ENCODE assay signal across 8 cellular contexts in the genomic region with DNA sequence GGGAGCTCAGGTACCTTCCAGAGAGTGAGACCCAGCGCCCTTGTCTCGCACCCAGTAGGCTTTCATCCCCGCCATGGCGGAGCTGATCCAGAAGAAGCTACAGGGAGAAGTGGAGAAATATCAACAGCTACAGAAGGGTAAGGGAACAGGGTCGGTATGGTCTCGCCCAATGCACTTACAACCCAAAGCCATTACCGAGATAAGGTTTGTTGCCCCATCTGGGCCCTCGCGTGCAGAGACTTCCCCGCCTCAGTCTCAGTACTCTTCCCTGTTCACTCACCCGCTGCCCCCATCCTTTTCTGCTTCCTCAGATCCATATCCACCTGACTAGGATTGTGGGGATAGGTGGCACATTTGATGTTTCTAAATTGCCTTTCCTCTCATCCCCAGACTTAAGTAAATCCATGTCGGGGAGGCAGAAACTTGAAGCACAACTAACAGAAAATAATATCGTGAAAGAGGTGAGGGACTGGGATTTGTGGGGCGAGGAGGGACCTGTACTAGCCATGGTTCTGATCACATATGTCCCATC. TPM values are rescaled to one million over a fixed set of nuclear protein-coding genes. Genes with fewer than 3 reads are reported as not detected.
DNase-seq lines count a peak whose midpoint lies in the region; ATAC-seq and TF ChIP-seq lines count a peak whose summit lies in the region.

No MANE protein-coding gene starts in this region.

- no peaks in the 10 kb centered on the region for H3K9me3 Mint-ChIP-seq in activated naive CD4-positive, alpha-beta T cell treated with anti-CD3 and anti-CD28 coated beads for 36 hours

- in situ Hi-C loops in Panc1 (cut with HindIII; ENCODE audit: low pct_unique_long_range_greater_than_20kb, low sequenced_read_pairs) = no loop called here

- WGBS in esophagus muscularis mucosa = 5% methylated on average over 14 of the region's 14 CpGs
- WGBS in psoas muscle, 3 donors = 2 to 4% (median 2%) methylated on average over 11 to 14 of the region's 14 CpGs

- H3K27me3 Mint-ChIP-seq in activated naive CD4-positive, alpha-beta T cell treated with anti-CD3 and anti-CD28 coated beads for 36 hours (ENCODE audit: low read depth) = no peaks in the 10 kb centered on the region

- no peak for DNase-seq in activated naive CD4-positive, alpha-beta T cell treated with anti-CD3 and anti-CD28 coated beads for 36 hours
- no peak for DNase-seq in activated naive CD4-positive, alpha-beta T cell (lab: John Stamatoyannopoulos, UW)
- DNase-seq in Panc1 (ENCODE audit: low read depth, low spot score) (no peak), esophagus muscularis mucosa (ENCODE audit: extremely low spot score) (no peak), psoas muscle (no peak), amniotic stem cell (lab: John Stamatoyannopoulos, UW) (no peak), kidney tubule cell (ENCODE audit: low spot score) (no peak), HCEC 1CT (no peak)

- peaks cover 40% of the 10 kb centered on the region for H3K4me1 Mint-ChIP-seq in activated naive CD4-positive, alpha-beta T cell treated with anti-CD3 and anti-CD28 coated beads for 36 hours (ENCODE audit: low read depth)

- H3K27me3 ChIP-seq in Panc1 (ENCODE audit: control insufficient read depth, insufficient read depth, low read length) (no peaks in the 10 kb centered on the region), esophagus muscularis mucosa (no peaks in the 10 kb centered on the region), psoas muscle (ENCODE audit: insufficient read depth in 3 of 3, low read length in 2 of 3) (no peaks in the 10 kb centered on the region)

- intact Hi-C loops in activated naive CD4-positive, alpha-beta T cell treated with anti-CD3 and anti-CD28 coated beads for 36 hours (cut with micrococcal nuclease) = loop anchor here (1.0 to 2.0 kb wide), 5 partner anchors 8 to 499 kb away; partner anchors contain the start of genes LEMD2, RGL2 and VPS52
- intact Hi-C loops in Panc1 (cut with micrococcal nuclease; ENCODE audit: unreplicated experiment) = no loop called here
- intact Hi-C loops in esophagus muscularis mucosa (cut with DNase I) = no loop called here
- intact Hi-C loops in psoas muscle (cut with DNase I) = loop anchor here in 1 of 2 donors (1.0 to 5.0 kb wide), 3 partner anchors 10 to 1163 kb away; partner anchors contain the start of genes ATF6B and RPS18

- H3K36me3 ChIP-seq in Panc1 (ENCODE audit: control insufficient read depth, insufficient read depth, low read length) (peaks cover 11% of the 10 kb centered on the region), esophagus muscularis mucosa (peaks cover 32 to 74% (median 69%) of the 10 kb centered on the region in 4 donors), psoas muscle (ENCODE audit: insufficient read depth in 1 of 2, low read depth in 1 of 2) (peaks cover 3 to 78% of the 10 kb centered on the region in 2 donors)

- no peak for TF ChIP-seq POLR2A in esophagus muscularis mucosa (IDR thresholded peaks at IDR 0.05; ENCODE audit: low read depth)

- peak overlapping the region; percentile 99 for H3K4me3 Mint-ChIP-seq in activated naive CD4-positive, alpha-beta T cell treated with anti-CD3 and anti-CD28 coated beads for 36 hours

- ATAC-seq in Panc1 (peak; percentile 43), psoas muscle (peak in 2 of 4 donors; percentile 2 to 10)

- H3K4me1 ChIP-seq in Panc1 (ENCODE audit: control insufficient read depth, insufficient read depth, low read length) (peaks cover 19% of the 10 kb centered on the region), esophagus muscularis mucosa (peaks cover 20 to 39% (median 28%) of the 10 kb centered on the region in 4 donors), psoas muscle (peaks cover 18% of the 10 kb centered on the region)

- TSS peak; percentile 98 for BruUV-seq in Panc1 (replicated peaks; lab: Mats Ljungman, UMichigan)

- CTCF ChIA-PET in activated naive CD4-positive, alpha-beta T cell treated with anti-CD3 and anti-CD28 coated beads for 36 hours (lab: Charles Lee) = interaction anchor here (0.9 to 2.7 kb wide), 6 partner anchors 11 to 54 kb away, joined by 3 to 11 read pairs (median 3); partner anchors contain the start of gene B3GALT4
- CTCF ChIA-PET in Panc1 (lab: Charles Lee) = interaction anchor here (1.6 kb wide), 1 partner anchor 12 kb away, joined by 4 read pairs; the partner anchor contains the start of gene B3GALT4

- POLR2A ChIA-PET in Panc1 (lab: Charles Lee) = interaction anchor here (0.6 to 1.9 kb wide), 5 partner anchors 8 to 218 kb away, joined by 3 to 11 read pairs (median 3); partner anchors contain the start of gene B3GALT4

- peaks cover 16% of the 10 kb centered on the region for H3K36me3 Mint-ChIP-seq in activated naive CD4-positive, alpha-beta T cell treated with anti-CD3 and anti-CD28 coated beads for 36 hours (ENCODE audit: low read depth)

- TF ChIP-seq EP300 in esophagus muscularis mucosa (IDR thresholded peaks at IDR 0.05) = no peak

- no peak for TF ChIP-seq CTCF in Panc1 (IDR thresholded peaks at IDR 0.05)
- no peak for TF ChIP-seq CTCF in esophagus muscularis mucosa (IDR thresholded peaks at IDR 0.05)
- TF ChIP-seq CTCF in psoas muscle (IDR thresholded peaks at IDR 0.05) = no peak

- H3K4me3 ChIP-seq in Panc1 (ENCODE audit: low read depth in 2 of 2, low read length in 2 of 2) = peak overlapping the region; percentile 91 to 97
- peak overlapping the region; percentile 62 to 76 (median 75) for H3K4me3 ChIP-seq in esophagus muscularis mucosa
- peak overlapping the region; percentile 85 for H3K4me3 ChIP-seq in psoas muscle

- H3K27ac Mint-ChIP-seq in activated naive CD4-positive, alpha-beta T cell treated with anti-CD3 and anti-CD28 coated beads for 36 hours = peak overlapping the region; percentile 91

- no peaks in the 10 kb centered on the region for H3K9me3 ChIP-seq in Panc1 (ENCODE audit: control insufficient read depth, insufficient read depth, low read depth, low read length)
- no peaks in the 10 kb centered on the region for H3K9me3 ChIP-seq in esophagus muscularis mucosa
- H3K9me3 ChIP-seq in psoas muscle = no peaks in the 10 kb centered on the region

- H3K27ac ChIP-seq in Panc1 (ENCODE audit: low read length) (peak overlapping the region; percentile 95), esophagus muscularis mucosa (replicated peaks in 1 of 4) (peak overlapping the region; percentile 72 to 87 (median 81)), psoas muscle (peak overlapping the region; percentile 77)

RNA-seq across cellular contexts. Expression of gene PFDN6, which starts 0.4 kb away (rescaled TPM):
- 10 to 100 TPM; 67.9 to 81.3 TPM for total RNA-seq in activated naive CD4-positive, alpha-beta T cell treated with anti-CD3 and anti-CD28 coated beads for 36 hours
- total RNA-seq in Panc1 (2021; ENCODE audit: unreplicated experiment) = 101 TPM
- 127 TPM for polyA plus RNA-seq in Panc1 (2012; ENCODE audit: insufficient read length)
- total RNA-seq in esophagus muscularis mucosa = 10 to 100 TPM; 29.1 to 54.2 (median 43.7) TPM
- 10 to 100 TPM; 57.2 to 87.6 (median 75.7) TPM for total RNA-seq in psoas muscle
- 100 to 1,000 TPM; 223 to 296 (median 248) TPM for polyA plus RNA-seq in psoas muscle

RNA-seq across cellular contexts. Expression of gene WDR46, which starts 0.8 kb away (rescaled TPM):
- 10 to 100 TPM; 42.5 to 42.9 TPM for total RNA-seq in activated naive CD4-positive, alpha-beta T cell treated with anti-CD3 and anti-CD28 coated beads for 36 hours
- 80.6 TPM for total RNA-seq in Panc1 (2021; ENCODE audit: unreplicated experiment)
- 80.7 TPM for polyA plus RNA-seq in Panc1 (2012; ENCODE audit: insufficient read length)
- total RNA-seq in esophagus muscularis mucosa = 10 to 100 TPM; 30.5 to 42.6 (median 35.7) TPM
- total RNA-seq in psoas muscle = 10 to 100 TPM; 22.4 to 46.0 (median 34.7) TPM
- polyA plus RNA-seq in psoas muscle = 10 to 100 TPM; 33.3 to 65.0 (median 44.4) TPM

RNA-seq across cellular contexts. Expression of gene RGL2, which starts 8.9 kb away (rescaled TPM):
- total RNA-seq in activated naive CD4-positive, alpha-beta T cell treated with anti-CD3 and anti-CD28 coated beads for 36 hours = 10 to 100 TPM; 23.8 to 27.8 TPM
- total RNA-seq in Panc1 (2021; ENCODE audit: unreplicated experiment) (84.4 TPM), esophagus muscularis mucosa (10 to 100 TPM; 38.2 to 89.3 (median 65.3) TPM), psoas muscle (10 to 100 TPM; 44.5 to 58.3 (median 54.9) TPM)
- 102 TPM for polyA plus RNA-seq in Panc1 (2012; ENCODE audit: insufficient read length)
- 10 to 100 TPM; 30.5 to 66.1 (median 51.9) TPM for polyA plus RNA-seq in psoas muscle

RNA-seq across cellular contexts. Expression of gene B3GALT4, which starts 12.9 kb away (rescaled TPM):
- total RNA-seq in activated naive CD4-positive, alpha-beta T cell treated with anti-CD3 and anti-CD28 coated beads for 36 hours = 1 to 10 TPM; 4.4 TPM
- total RNA-seq in Panc1 (2021; ENCODE audit: unreplicated experiment) = 6.0 TPM
- 6.4 TPM for polyA plus RNA-seq in Panc1 (2012; ENCODE audit: insufficient read length)
- 10 to 100 TPM; 13.1 to 26.8 (median 24.2) TPM for total RNA-seq in esophagus muscularis mucosa
- total RNA-seq in psoas muscle = 1 to 10 TPM; 1.3 to 3.6 (median 1.7) TPM
- polyA plus RNA-seq in psoas muscle = 1 to 10 TPM; 1.7 to 3.0 (median 1.8) TPM

RNA-seq across cellular contexts. Expression of gene RPS18, which starts 18.0 kb away (rescaled TPM):
- 1,000 to 10,000 TPM; 5,497 to 5,551 TPM for total RNA-seq in activated naive CD4-positive, alpha-beta T cell treated with anti-CD3 and anti-CD28 coated beads for 36 hours
- 1,987 TPM for total RNA-seq in Panc1 (2021; ENCODE audit: unreplicated experiment)
- 3,030 TPM for polyA plus RNA-seq in Panc1 (2012; ENCODE audit: insufficient read length)
- 1,000 to 10,000 TPM; 1,642 to 3,082 (median 2,562) TPM for total RNA-seq in esophagus muscularis mucosa
- 1,000 to 10,000 TPM; 1,108 to 1,410 (median 1,267) TPM for total RNA-seq in psoas muscle
- 1,000 to 10,000 TPM; 1,958 to 4,446 (median 3,068) TPM for polyA plus RNA-seq in psoas muscle
